ENCODE assay signal across 27 cellular contexts in genomic region chr11:74923125-74923524, GRCh38.
"Had no signal": no experiment of that assay in that cellular context is flagged by ENCODE, and none has a peak within 500 bp of the region (broad histone marks: within the 10 kb centered on the region; RNA-seq: fewer than 3 reads in every experiment).

No MANE protein-coding gene starts in this region.

- H3K4me3 Mint-ChIP-seq: central memory CD8-positive, alpha-beta T cell; naive thymus-derived CD4-positive, alpha-beta T cell; nephron; neural progenitor cell had no signal

- H3K27me3 Mint-ChIP-seq: central memory CD8-positive, alpha-beta T cell; naive thymus-derived CD4-positive, alpha-beta T cell had no signal

- H3K9me3 Mint-ChIP-seq: central memory CD8-positive, alpha-beta T cell; naive thymus-derived CD4-positive, alpha-beta T cell; nephron; neural progenitor cell had no signal

- H3K4me1 Mint-ChIP-seq: neural progenitor cell had no signal

- H3K27me3 ChIP-seq: neural progenitor cell, right atrium auricular region, stomach, thyroid gland had no signal

- FAIRE-seq: endothelial cell of umbilical vein, frontal cortex, keratinocyte had no signal

- H3K27ac Mint-ChIP-seq: nephron, neural progenitor cell had no signal

- H3K4me3 ChIP-seq: coronary artery, lung, neural progenitor cell, prostate gland, right atrium auricular region, smooth muscle cell, stomach, thyroid gland had no signal

- H3K36me3 ChIP-seq: neural progenitor cell, prostate gland had no signal

- ATAC-seq: naive thymus-derived CD4-positive, alpha-beta T cell; sciatic nerve had no signal

- DNase-seq: dermis blood vessel endothelial cell; effector memory CD4-positive, alpha-beta T cell; erythroblast; head of caudate nucleus; mesendoderm; midbrain; naive thymus-derived CD4-positive, alpha-beta T cell; stimulated activated CD4-positive, alpha-beta T cell treated with anti-CD3 and anti-CD28 coated beads, Interleukin-12 subunit alpha, Interleukin-12 subunit beta, amount 100 ng/mL, for 4 hours; stimulated activated CD4-positive, alpha-beta T cell treated with anti-CD3 and anti-CD28 coated beads, Interleukin-1b, Interleukin-23, amount 100 ng/mL, for 48 hours; stimulated activated CD4-positive, alpha-beta T cell treated with anti-CD3 and anti-CD28 coated beads, Interleukin-4, amount 100 ng/mL, for 1 hour; stimulated activated CD8-positive, alpha-beta memory T cell treated with anti-CD3 and anti-CD28 coated beads, Interleukin-4, amount 100 ng/mL, for 48 hours; stimulated activated naive CD4-positive, alpha-beta T cell treated with Interleukin-2 at 50 U/mL for 16 hours; stomach; thyroid gland; trophoblast cell had no signal
